9 cellular contexts compared by ENCODE assay signal in the genomic region with DNA sequence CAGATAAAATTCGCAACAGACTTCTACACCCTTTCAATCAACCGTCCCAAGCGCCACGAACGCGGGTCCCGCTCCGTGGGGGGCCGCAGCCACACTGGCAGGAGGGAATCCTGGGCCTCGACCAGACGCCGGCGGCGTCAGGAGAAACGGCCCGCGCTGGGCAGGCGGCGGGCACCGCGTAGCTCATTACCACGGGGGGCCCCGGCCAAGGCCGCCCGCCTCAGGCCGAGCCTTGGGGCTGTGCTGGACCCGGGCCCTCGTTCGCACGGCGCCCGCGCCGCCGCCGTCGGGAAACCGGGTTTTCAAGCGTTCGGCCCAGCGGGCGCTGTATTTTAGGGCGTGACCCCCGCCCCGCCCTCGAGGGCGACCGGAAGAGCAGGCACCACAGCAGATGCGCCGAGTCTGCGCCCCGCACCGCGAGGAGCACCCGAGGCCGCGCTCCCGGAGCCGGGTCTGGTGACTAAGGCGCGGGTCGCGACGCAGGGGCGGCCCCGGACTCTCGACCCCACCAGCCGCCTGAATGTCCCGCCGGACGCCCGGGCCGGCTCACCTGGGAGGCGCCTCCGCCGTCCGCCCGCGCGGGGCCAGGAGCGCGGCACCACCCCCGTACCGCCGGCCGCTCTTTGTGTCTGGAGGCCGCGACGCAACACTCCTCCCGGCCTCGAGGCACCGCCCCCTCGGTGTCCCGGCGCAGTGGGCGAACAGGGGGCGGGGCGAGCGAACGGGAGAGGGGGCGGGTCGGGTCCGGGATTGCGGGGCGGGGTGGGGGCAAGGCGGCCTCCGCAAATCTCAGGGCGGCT. TPM values are rescaled to one million over a fixed set of nuclear protein-coding genes. Genes with fewer than 3 reads are reported as not detected.
DNase-seq lines count a peak whose midpoint lies in the region; ATAC-seq, FAIRE-seq and TF ChIP-seq lines count a peak whose summit lies in the region.
"Had no signal": no experiment of that assay in that cellular context is flagged by ENCODE, and none has a peak within 500 bp of the region (broad histone marks: within the 10 kb centered on the region; RNA-seq: fewer than 3 reads in every experiment).

A gene (minus strand): TSS at position 627 of the 800 bp plus-strand sequence. CDS start 58,944 bp downstream, outside the sequence.

- H3K9me3 ChIP-seq in A673 (ENCODE audit: low read depth, low read length, poor library complexity, severe bottlenecking) = no peaks in the 10 kb centered on the region
- H3K9me3 ChIP-seq in MG63 = no peaks in the 10 kb centered on the region
- no peaks in the 10 kb centered on the region for H3K9me3 ChIP-seq in HepG2 (ENCODE audit: low read length)

- BruUV-seq in A673 (replicated peaks; lab: Mats Ljungman, UMichigan) (no TSS peak), HepG2 (replicated peaks; lab: Mats Ljungman, UMichigan) (TSS peak; percentile 88)

- no peak for FAIRE-seq in HepG2 (lab: Jason Lieb, UNC)
- FAIRE-seq: GM18507 had no signal

- peak within 1 kb of the TSS; percentile 88 for H3K9ac ChIP-seq in HepG2 (ENCODE audit: insufficient read depth, low read depth, low read length)

- H3K4me1 ChIP-seq in A673 (ENCODE audit: insufficient read depth, low read length, poor library complexity, severe bottlenecking) (no peaks in the 10 kb centered on the region), HepG2 (ENCODE audit: insufficient read depth, low read length) (peaks cover 59% of the 10 kb centered on the region)

- DNase-seq in A673 (ENCODE audit: low spot score) (peak; percentile 89), MG63 (peak; percentile 69), dedifferentiated amniotic fluid mesenchymal stem cell (ENCODE audit: extremely low spot score) (peak; percentile 25), HepG2 (ENCODE audit: low spot score) (peak; percentile 82), inferior parietal cortex (ENCODE audit: extremely low spot score) (no peak)
- DNase-seq in activated CD4-positive, alpha-beta T cell treated with anti-CD3 and anti-CD28 coated beads for 24 hours (ENCODE audit: low read depth in 2 of 2) = peak; percentile 11 to 30
- peak; percentile 36 to 65 for DNase-seq in stimulated activated CD4-positive, alpha-beta T cell treated with anti-CD3 and anti-CD28 coated beads, Interleukin-2, amount 100 ng/mL, for 24 hours

- H3K27me3 ChIP-seq in A673 (replicated peaks; ENCODE audit: insufficient read depth, low read depth, low read length, poor library complexity) (no peaks in the 10 kb centered on the region), MG63 (no peaks in the 10 kb centered on the region), HepG2 (ENCODE audit: control insufficient read depth in 1 of 2, insufficient read depth in 2 of 2, low read length in 2 of 2) (no peaks in the 10 kb centered on the region; a peak in 1 of 5 replicates)

- TF ChIP-seq EP300 in HepG2 (IDR thresholded peaks at IDR 0.05; ENCODE audit: low read depth in 2 of 2, low read length in 2 of 2) = no peak; a peak in 1 of 4 replicates
- TF ChIP-seq EP300 in HepG2 (CRISPR knock-in tag; IDR thresholded peaks at IDR 0.05; ENCODE audit: borderline replicate concordance) = 0 out of 2 replicates have a peak, but pooled peaks have one; percentile 3

- peak; percentile 74 for TF ChIP-seq RAD21 in HepG2 (CRISPR knock-in tag; IDR thresholded peaks at IDR 0.05)

- TF ChIP-seq CTCF in A673 (conservative IDR thresholded peaks at IDR 0.05; ENCODE audit: low read depth, low read length) (no peak), HepG2 (CRISPR knock-in tag; IDR thresholded peaks at IDR 0.05) (peak; percentile 19; the same call in 1 of the 2 replicates)

- H2AFZ ChIP-seq in HepG2 (ENCODE audit: low read length) = no peak within 1 kb of the TSS

- peak; percentile 58 to 96 for TF ChIP-seq POLR2A in HepG2 (IDR thresholded peaks at IDR 0.05; ENCODE audit: insufficient read depth in 1 of 2, low read depth in 2 of 2, low read length in 2 of 2)

- CTCF ChIA-PET in A673 (lab: Charles Lee) (no interaction called here), HepG2 (lab: Yijun Ruan, JAX; ENCODE audit: low intra/inter-chr PET ratio, low total read pairs) (no interaction called here)

- POLR2A ChIA-PET in A673 (lab: Charles Lee; ENCODE audit: low non-redundant PET) (no interaction called here), HepG2 (lab: Yijun Ruan, JAX) (interaction anchor here (0.6 to 4.5 kb wide), 31 partner anchors 8 to 389 kb away, joined by 3 to 58 read pairs (median 4); a partner anchor contains a TSS)

- H3K27ac ChIP-seq in A673 (ENCODE audit: low read depth, low read length, poor library complexity, severe bottlenecking) (peak within 1 kb of the TSS; percentile 90), HepG2 (ENCODE audit: extremely low read length, insufficient read depth, low read length) (peak within 1 kb of the TSS; percentile 84)

- in situ Hi-C loops in HepG2 (cut with HindIII; ENCODE audit: extremely low pct_ligation_motif_present, low pct_unique_long_range_greater_than_20kb) = loop anchor here (5.0 to 10.0 kb wide), 2 partner anchors 37 to 80 kb away; a partner anchor contains a TSS

- H3K36me3 ChIP-seq in A673 (ENCODE audit: insufficient read depth, low read length, poor library complexity, severe bottlenecking) = peaks cover 6% of the 10 kb centered on the region
- no peaks in the 10 kb centered on the region for H3K36me3 ChIP-seq in MG63
- H3K36me3 ChIP-seq in HepG2 (replicated peaks in 1 of 2; ENCODE audit: control insufficient read depth in 1 of 2, insufficient read depth in 2 of 2, low read length in 2 of 2) = peaks cover 0 to 2% of the 10 kb centered on the region in 2 experiments; a peak in 1 of 5 replicates

- H3K4me3 ChIP-seq in A673 (ENCODE audit: low read depth, low read length, poor library complexity, severe bottlenecking) (peak within 1 kb of the TSS; percentile 95), MG63 (peak within 1 kb of the TSS; percentile 57), HepG2 (replicated peaks in 1 of 3; ENCODE audit: insufficient read depth in 1 of 3, low read depth in 2 of 3, low read length in 3 of 3) (peak within 1 kb of the TSS; percentile 74 to 83 (median 80))

- under 1% methylated on average over 45 of the region's 108 CpGs for WGBS in HepG2 (ENCODE audit: low lambda C conversion rate)

- H3K79me2 ChIP-seq in HepG2 (ENCODE audit: insufficient read depth, low read length) = peaks cover 45% of the 10 kb centered on the region

- peak; percentile 67 for ATAC-seq in GM18873 (IDR thresholded peaks at IDR 0.05; ENCODE audit: low FRiP score, unreplicated experiment)
- ATAC-seq in HepG2 = peak; percentile 89

- intact Hi-C loops in A673 (cut with micrococcal nuclease; ENCODE audit: unreplicated experiment) (no loop called here), HepG2 (cut with micrococcal nuclease; ENCODE audit: unreplicated experiment) (loop anchor here (1.0 to 2.0 kb wide), 4 partner anchors 38 to 112 kb away; a partner anchor contains a TSS)

- H4K20me1 ChIP-seq in HepG2 (ENCODE audit: insufficient read depth, low read length) = 0 out of 2 replicates have a peak, but pooled peaks cover 7% of the 10 kb centered on the region

- peak within 1 kb of the TSS; percentile 96 for H3K4me2 ChIP-seq in HepG2 (ENCODE audit: low read depth, low read length)

TF ChIP-seq in HepG2, 621 proteins besides CTCF, POLR2A, EP300 and RAD21 (continues in another document):
- TF ChIP-seq SETDB1 (CRISPR knock-in tag; IDR thresholded peaks at IDR 0.05; ENCODE audit: borderline replicate concordance) (no peak), BRD4 (CRISPR knock-in tag; IDR thresholded peaks at IDR 0.05) (no peak; the same call in 1 of the 2 replicates)
- TF ChIP-seq, protein P1, sequence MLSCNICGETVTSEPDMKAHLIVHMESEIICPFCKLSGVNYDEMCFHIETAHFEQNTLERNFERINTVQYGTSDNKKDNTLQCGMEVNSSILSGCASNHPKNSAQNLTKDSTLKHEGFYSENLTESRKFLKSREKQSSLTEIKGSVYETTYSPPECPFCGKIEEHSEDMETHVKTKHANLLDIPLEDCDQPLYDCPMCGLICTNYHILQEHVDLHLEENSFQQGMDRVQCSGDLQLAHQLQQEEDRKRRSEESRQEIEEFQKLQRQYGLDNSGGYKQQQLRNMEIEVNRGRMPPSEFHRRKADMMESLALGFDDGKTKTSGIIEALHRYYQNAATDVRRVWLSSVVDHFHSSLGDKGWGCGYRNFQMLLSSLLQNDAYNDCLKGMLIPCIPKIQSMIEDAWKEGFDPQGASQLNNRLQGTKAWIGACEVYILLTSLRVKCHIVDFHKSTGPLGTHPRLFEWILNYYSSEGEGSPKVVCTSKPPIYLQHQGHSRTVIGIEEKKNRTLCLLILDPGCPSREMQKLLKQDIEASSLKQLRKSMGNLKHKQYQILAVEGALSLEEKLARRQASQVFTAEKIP (CRISPR knock-in tag; IDR thresholded peaks at IDR 0.05; ENCODE audit: borderline replicate concordance) = no peak

RNA-seq across cellular contexts. Expression of the gene that starts here (rescaled TPM):
- 31.5 and 36.8 TPM in 2 replicates for total RNA-seq in A673 (2021)
- total RNA-seq in MG63 (2014; rRNA removed; shearing (Covaris generic); ENCODE audit: low replicate concordance) = 3.2 and 9.0 TPM in 2 replicates
- total RNA-seq in HepG2 (2016; rRNA removed; fragmentation: Illumina TruSeq; extraction: Trizol) = 23.3 and 34.3 TPM in 2 replicates
- 7.4 and 10.8 TPM in 2 replicates for total RNA-seq in HepG2 (2016; cell fraction: cytosol; rRNA removed; fragmentation: Illumina TruSeq; extraction: Trizol; ENCODE audit: low read depth)
- total RNA-seq in HepG2 (2016; cell fraction: insoluble cytoplasmic fraction; rRNA removed; fragmentation: Illumina TruSeq; extraction: Trizol) = 20.1 and 34.4 TPM in 2 replicates
- total RNA-seq in HepG2 (2016; cell fraction: membrane; rRNA removed; fragmentation: Illumina TruSeq; extraction: Trizol) = 11.6 and 15.7 TPM in 2 replicates
- total RNA-seq in HepG2 (2016; cell fraction: nucleus; rRNA removed; fragmentation: Illumina TruSeq; extraction: Trizol) = 37.4 and 38.1 TPM in 2 replicates
- polyA plus RNA-seq in HepG2 (2011; rRNA removed) = 32.3 and 34.6 TPM in 2 replicates
- 24.8 and 25.8 TPM in 2 replicates for polyA plus RNA-seq in HepG2 (2011; cell fraction: cytosol; rRNA removed)
- polyA plus RNA-seq in HepG2 (2011; cell fraction: nucleus; rRNA removed) = 114 and 118 TPM in 2 replicates
- polyA plus RNA-seq in HepG2 (2012) = 38.7 and 42.0 TPM in 2 replicates
- 3.0 and 3.7 TPM in 2 replicates for polyA plus RNA-seq in HepG2 (2016; cell fraction: cytosol; fragmentation: Illumina TruSeq; extraction: Trizol; ENCODE audit: low read depth)
- 19.3 and 24.8 TPM in 2 replicates for polyA plus RNA-seq in HepG2 (2016; cell fraction: insoluble cytoplasmic fraction; fragmentation: Illumina TruSeq; extraction: Trizol; ENCODE audit: low read depth)
- 8.1 TPM in 2 replicates for polyA plus RNA-seq in HepG2 (2016; cell fraction: membrane; fragmentation: Illumina TruSeq; extraction: Trizol; ENCODE audit: low read depth)
- 90.8 and 96.3 TPM in 2 replicates for polyA plus RNA-seq in HepG2 (2016; cell fraction: nucleus; fragmentation: Illumina TruSeq; extraction: Trizol; ENCODE audit: insufficient read depth, low read depth)
- 1.7 and 32.6 TPM in 2 replicates for polyA minus RNA-seq in HepG2 (2011; rRNA and poly(A)+ RNA removed; ENCODE audit: low replicate concordance)
- polyA minus RNA-seq in HepG2 (2011; cell fraction: cytosol; rRNA and poly(A)+ RNA removed) = 6.9 and 8.0 TPM in 2 replicates
- 46.9 and 49.6 TPM in 2 replicates for polyA minus RNA-seq in HepG2 (2011; cell fraction: nucleus; rRNA and poly(A)+ RNA removed)
